In genomic region chr9:115770521-115770920, GRCh38 we compare ENCODE assay signal across 6 cellular contexts.
"Had no signal": no experiment of that assay in that cellular context is flagged by ENCODE, and none has a peak within 500 bp of the region (broad histone marks: within the 10 kb centered on the region; RNA-seq: fewer than 3 reads in every experiment).

No MANE protein-coding gene starts in this region.

- H3K9me3 Mint-ChIP-seq: GM23338, H9 had no signal

- DNase-seq: H9, HCEC 1CT, IMR-90 had no signal

- FAIRE-seq: H1, HTR-8/SVneo had no signal

- H3K4me3 ChIP-seq: GM23338 had no signal

- H3K4me3 Mint-ChIP-seq: GM23338, H9 had no signal

- H3K27ac Mint-ChIP-seq: GM23338, H9 had no signal

- H2AFZ ChIP-seq: GM23338 had no signal

- H3K4me2 ChIP-seq: GM23338 had no signal

- H3K4me1 Mint-ChIP-seq: GM23338, H9 had no signal
